1 cellular context compared by ENCODE assay signal in genomic region chr1:32220746-32221580, GRCh38.
A peak's percentile ranks its signal among the peaks of the same experiment; 100 is the strongest.
TF ChIP-seq lines count a peak whose summit lies in the region.

No MANE protein-coding gene starts in this region.

TF ChIP-seq in GM12878, 131 proteins besides CTCF, POLR2A, EP300 and RAD21:
- peak; percentile 56; the same call in 1 of the 2 replicates for TF ChIP-seq PAX5 (IDR thresholded peaks at IDR 0.05; ENCODE audit: borderline replicate concordance, low read depth, low read length)
- no peak for TF ChIP-seq POU2F2 (IDR thresholded peaks at IDR 0.05; ENCODE audit: borderline replicate concordance, low read depth, low read length)
